3 cellular contexts compared by ENCODE assay signal in genomic region chr15:99268431-99268830, GRCh38.
TF ChIP-seq lines count a peak whose summit lies in the region.

No MANE protein-coding gene starts in this region.

TF ChIP-seq in HEK293, 187 proteins besides CTCF, POLR2A, EP300 and RAD21:
- TF ChIP-seq ZNF704 (tag by site-specific recombination; IDR thresholded peaks at IDR 0.05) (no peak), ZNF423 (tag by site-specific recombination; IDR thresholded peaks at IDR 0.05) (no peak), ZNF600 (tag by site-specific recombination; IDR thresholded peaks at IDR 0.05) (0 out of 2 replicates have a peak, but pooled peaks have one; percentile 15), BCL11B (tag by site-specific recombination; IDR thresholded peaks at IDR 0.05; ENCODE audit: low read depth) (no peak), SCRT2 (tag by site-specific recombination; IDR thresholded peaks at IDR 0.05) (0 out of 2 replicates have a peak, but pooled peaks have one; percentile 22), KLF8 (tag by site-specific recombination; IDR thresholded peaks at IDR 0.05) (no peak), OVOL3 (tag by site-specific recombination; IDR thresholded peaks at IDR 0.05) (0 out of 2 replicates have a peak, but pooled peaks have one; percentile 26), ZNF658 (tag by site-specific recombination; IDR thresholded peaks at IDR 0.05) (no peak), PRDM10 (tag by site-specific recombination; IDR thresholded peaks at IDR 0.05) (peak; percentile 81), TCF7L2 (IDR thresholded peaks at IDR 0.05; ENCODE audit: borderline replicate concordance, low read depth, low read length) (no peak), ZBTB48 (tag by site-specific recombination; IDR thresholded peaks at IDR 0.05) (no peak), ZSCAN18 (tag by site-specific recombination; IDR thresholded peaks at IDR 0.05) (no peak), ZNF311 (tag by site-specific recombination; IDR thresholded peaks at IDR 0.05; ENCODE audit: borderline replicate concordance) (no peak), ZFHX2 (tag by site-specific recombination; conservative IDR thresholded peaks at IDR 0.05) (0 out of 2 replicates have a peak, but pooled peaks have one; percentile 6)

TF ChIP-seq in K562, 482 proteins besides CTCF, POLR2A, EP300 and RAD21:
- TF ChIP-seq RNF2 (IDR thresholded peaks at IDR 0.05) (0 out of 2 replicates have a peak, but pooled peaks have one; percentile 4), MTA3 (IDR thresholded peaks at IDR 0.05; ENCODE audit: borderline replicate concordance) (no peak)

TF ChIP-seq in HepG2, 621 proteins besides CTCF, POLR2A, EP300 and RAD21 (continues in another document):
- TF ChIP-seq CREM (IDR thresholded peaks at IDR 0.05) (0 out of 2 replicates have a peak, but pooled peaks have one; percentile 26), CREM (CRISPR knock-in tag; IDR thresholded peaks at IDR 0.05) (no peak), GATAD2A (CRISPR knock-in tag; IDR thresholded peaks at IDR 0.05) (peak; percentile 41), MIXL1 (CRISPR knock-in tag; IDR thresholded peaks at IDR 0.05) (0 out of 2 replicates have a peak, but pooled peaks have one; percentile 19), ZNF605 (CRISPR knock-in tag; IDR thresholded peaks at IDR 0.05) (no peak), HNF4A (CRISPR knock-in tag; IDR thresholded peaks at IDR 0.05) (peak; percentile 15; the same call in 1 of the 2 replicates), CEBPG (CRISPR knock-in tag; IDR thresholded peaks at IDR 0.05) (peak; percentile 12; the same call in 1 of the 2 replicates), RXRB (CRISPR knock-in tag; IDR thresholded peaks at IDR 0.05; ENCODE audit: borderline replicate concordance) (peak; percentile 45), SALL1 (CRISPR knock-in tag; IDR thresholded peaks at IDR 0.05) (peak; percentile 40; the same call in 1 of the 2 replicates), ZNF318 (CRISPR knock-in tag; IDR thresholded peaks at IDR 0.05) (no peak), ZNF3 (CRISPR knock-in tag; IDR thresholded peaks at IDR 0.05) (0 out of 2 replicates have a peak, but pooled peaks have one; percentile 43), ZMYM4 (CRISPR knock-in tag; IDR thresholded peaks at IDR 0.05) (0 out of 2 replicates have a peak, but pooled peaks have one; percentile 46), FOXC1 (CRISPR knock-in tag; IDR thresholded peaks at IDR 0.05; ENCODE audit: borderline replicate concordance) (no peak), PATZ1 (CRISPR knock-in tag; IDR thresholded peaks at IDR 0.05) (peak; percentile 79), HOMEZ (CRISPR knock-in tag; IDR thresholded peaks at IDR 0.05; ENCODE audit: low read depth) (peak; percentile 64; the same call in 1 of the 2 replicates), SAP130 (CRISPR knock-in tag; IDR thresholded peaks at IDR 0.05; ENCODE audit: low read depth) (peak; percentile 33; the same call in 1 of the 2 replicates), MIER2 (CRISPR knock-in tag; IDR thresholded peaks at IDR 0.05) (no peak), POGK (CRISPR knock-in tag; conservative IDR thresholded peaks at IDR 0.05) (0 out of 2 replicates have a peak, but pooled peaks have one; percentile 44), MLXIP (CRISPR knock-in tag; IDR thresholded peaks at IDR 0.05; ENCODE audit: borderline replicate concordance) (no peak), RARA (CRISPR knock-in tag; IDR thresholded peaks at IDR 0.05) (peak; percentile 52), FOXA3 (CRISPR knock-in tag; IDR thresholded peaks at IDR 0.05) (peak; percentile 54), MXI1 (IDR thresholded peaks at IDR 0.05; ENCODE audit: borderline replicate concordance, low read depth, low read length) (no peak), ZNF280D (CRISPR knock-in tag; IDR thresholded peaks at IDR 0.05) (0 out of 2 replicates have a peak, but pooled peaks have one; percentile 30)
